9 cellular contexts compared by ENCODE assay signal in the genomic region with DNA sequence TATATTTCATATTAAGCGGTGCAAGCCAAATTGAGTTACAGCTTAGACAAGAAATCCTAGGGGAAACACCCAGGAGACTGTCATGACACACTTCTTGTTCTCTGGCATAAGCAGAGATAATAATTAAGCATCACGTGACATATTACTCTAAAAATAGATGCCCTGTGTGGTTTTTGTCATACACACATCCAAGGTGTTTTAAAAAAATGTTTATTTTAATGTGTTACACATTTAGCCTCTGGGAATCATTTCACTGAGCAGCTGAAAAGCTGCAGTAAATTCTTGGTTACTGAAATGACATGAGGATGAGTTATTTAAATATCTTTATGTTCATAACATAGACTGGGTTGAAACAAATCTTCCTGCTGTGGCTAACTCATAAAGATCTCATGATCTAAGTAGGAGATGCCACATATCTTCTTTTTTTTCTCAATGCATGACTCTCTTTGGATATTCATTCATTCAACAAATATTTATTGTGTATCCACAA. TPM values are rescaled to one million over a fixed set of nuclear protein-coding genes. Genes with fewer than 3 reads are reported as not detected.
A peak's percentile ranks its signal among the peaks of the same experiment; 100 is the strongest.
DNase-seq lines count a peak whose midpoint lies in the region; ATAC-seq lines count a peak whose summit lies in the region.
"Had no signal": no experiment of that assay in that cellular context is flagged by ENCODE, and none has a peak within 500 bp of the region (broad histone marks: within the 10 kb centered on the region; RNA-seq: fewer than 3 reads in every experiment).

No MANE protein-coding gene starts in this region.

- H3K4me1 Mint-ChIP-seq in memory B cell, result peaks cover 16% of the 10 kb centered on the region

- peak overlapping the region; percentile 48 for H3K27ac Mint-ChIP-seq in memory B cell

- peaks cover 20% of the 10 kb centered on the region for H3K36me3 Mint-ChIP-seq in memory B cell

- H3K4me3 Mint-ChIP-seq in memory B cell, result no peak overlapping the region

- H3K9me3 Mint-ChIP-seq in memory B cell, result peaks cover 11% of the 10 kb centered on the region

- peak; percentile 60 for ATAC-seq in GM18520 (IDR thresholded peaks at IDR 0.05; ENCODE audit: unreplicated experiment)
- ATAC-seq in GM21723 (IDR thresholded peaks at IDR 0.05; ENCODE audit: unreplicated experiment), result peak; percentile 54
- ATAC-seq in HG03565 (IDR thresholded peaks at IDR 0.05; ENCODE audit: unreplicated experiment), result peak; percentile 40
- peak; percentile 49 for ATAC-seq in memory B cell (ENCODE audit: low read depth)

- DNase-seq in memory B cell (ENCODE audit: low spot score in 2 of 2), result no peak
- no peak for DNase-seq in NCI-H2171 (lab: John Stamatoyannopoulos, UW)
- no peak for DNase-seq in NCI-H748 treated with DMSO at 0.1 percent for 48 hours (lab: John Stamatoyannopoulos, UW)
- DNase-seq in occipital lobe (lab: John Stamatoyannopoulos, UW), result no peak
- DNase-seq in NCI-H2227 treated with DMSO at 0.1 percent for 48 hours (lab: John Stamatoyannopoulos, UW), result no peak

- no peaks in the 10 kb centered on the region for H3K27me3 Mint-ChIP-seq in memory B cell

RNA-seq across cellular contexts. Expression of gene ERMN, which starts 38.0 kb away (rescaled TPM):
- total RNA-seq in occipital lobe, result 0.47 TPM
- total RNA-seq: SJSA1 had no signal
